In the genomic region with DNA sequence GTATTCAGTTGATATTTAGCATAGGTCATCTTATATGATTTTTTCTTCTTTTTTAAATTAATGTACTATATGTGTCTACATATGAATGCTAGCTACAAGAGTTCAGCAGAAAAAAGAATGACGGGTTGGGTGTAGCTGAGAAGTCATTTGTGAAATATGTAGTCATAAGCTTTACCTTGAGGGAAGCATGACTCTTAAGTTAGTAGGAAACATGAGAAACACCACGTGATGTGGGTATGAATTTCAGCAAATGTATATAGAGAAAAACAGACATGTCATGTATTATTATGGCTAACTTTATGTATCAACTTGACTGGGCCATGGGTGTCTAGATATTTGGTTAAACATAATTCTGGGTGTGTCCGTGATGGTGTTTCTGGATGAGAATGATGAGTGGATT, we compare ENCODE assay signal across 1 cellular context.
TF ChIP-seq lines count a peak whose summit lies in the region.

No MANE protein-coding gene starts in this region.

TF ChIP-seq in IMR-90, 13 proteins besides CTCF, POLR2A, EP300 and RAD21 (continued from another document):
- TF ChIP-seq, protein P1, sequence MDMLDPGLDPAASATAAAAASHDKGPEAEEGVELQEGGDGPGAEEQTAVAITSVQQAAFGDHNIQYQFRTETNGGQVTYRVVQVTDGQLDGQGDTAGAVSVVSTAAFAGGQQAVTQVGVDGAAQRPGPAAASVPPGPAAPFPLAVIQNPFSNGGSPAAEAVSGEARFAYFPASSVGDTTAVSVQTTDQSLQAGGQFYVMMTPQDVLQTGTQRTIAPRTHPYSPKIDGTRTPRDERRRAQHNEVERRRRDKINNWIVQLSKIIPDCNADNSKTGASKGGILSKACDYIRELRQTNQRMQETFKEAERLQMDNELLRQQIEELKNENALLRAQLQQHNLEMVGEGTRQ (IDR thresholded peaks at IDR 0.05; ENCODE audit: low read depth, low read length), result no peak
- TF ChIP-seq MAZ (IDR thresholded peaks at IDR 0.05; ENCODE audit: borderline replicate concordance, low read depth, low read length), result no peak
- TF ChIP-seq CEBPB (IDR thresholded peaks at IDR 0.05; ENCODE audit: low read depth, low read length), result no peak
- TF ChIP-seq FOS (IDR thresholded peaks at IDR 0.05; ENCODE audit: low read depth, low read length), result no peak
